Comparison of ENCODE assay signal across 23 cellular contexts in the genomic region with DNA sequence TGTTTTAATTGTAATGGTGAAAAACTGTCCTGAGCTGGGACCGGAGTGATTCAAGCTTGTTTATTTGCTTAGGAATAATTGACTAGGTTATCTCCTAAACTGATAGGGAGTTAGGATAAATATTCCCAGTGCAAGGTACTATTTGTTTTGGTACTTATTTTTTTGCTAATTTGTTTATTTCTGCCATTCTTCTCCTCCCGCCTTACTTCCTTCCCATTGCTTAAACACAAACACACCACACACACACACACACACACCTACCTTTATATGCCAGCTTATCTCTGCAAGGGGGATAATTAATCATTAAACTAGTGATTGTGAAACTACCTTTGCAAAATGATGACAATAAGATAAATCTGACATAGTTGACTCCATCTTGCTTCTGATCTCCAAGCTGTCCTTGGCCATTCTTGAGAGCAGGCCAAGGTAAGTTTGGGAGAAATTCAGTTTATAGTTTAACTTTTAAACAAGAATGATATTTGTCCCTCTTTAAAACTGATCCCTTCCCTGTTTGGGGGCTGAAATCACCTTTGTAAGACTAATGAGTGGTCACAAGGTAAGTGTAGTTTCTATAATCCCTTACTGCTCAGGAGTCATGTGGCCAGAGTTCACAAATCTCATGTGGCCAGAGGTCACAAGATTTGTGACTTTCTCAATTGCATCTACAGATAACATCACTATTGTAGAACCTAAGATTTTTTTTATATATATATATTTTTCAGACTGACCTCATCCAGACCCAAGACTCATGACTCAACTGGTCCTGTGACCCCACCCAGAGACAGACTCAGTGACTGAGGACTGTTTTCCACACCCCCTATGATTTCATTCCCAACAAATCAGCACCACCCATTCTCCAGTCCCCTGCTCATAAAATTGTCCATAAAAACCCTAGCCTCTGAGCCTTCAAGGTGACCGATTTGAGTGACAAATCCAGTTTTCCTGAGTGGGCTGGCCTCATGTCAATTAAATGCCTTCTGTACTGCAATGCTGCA.
"Had no signal": no experiment of that assay in that cellular context is flagged by ENCODE, and none has a peak within 500 bp of the region (broad histone marks: within the 10 kb centered on the region; RNA-seq: fewer than 3 reads in every experiment).

No MANE protein-coding gene starts in this region.

- H3K4me2 ChIP-seq: neural progenitor cell had no signal

- H3K27me3 ChIP-seq: esophagus squamous epithelium, gastrocnemius medialis, neural progenitor cell, right atrium auricular region, upper lobe of right lung had no signal

- H3K4me1 ChIP-seq: esophagus squamous epithelium, gastrocnemius medialis, lower lobe of right lung, neural progenitor cell, prostate gland, right atrium auricular region, upper lobe of right lung had no signal

- ATAC-seq: activated CD4-positive, alpha-beta T cell treated with anti-CD3 and anti-CD28 coated beads for 36 hours; gastrocnemius medialis; left cardiac atrium; lower lobe of right lung; naive thymus-derived CD4-positive, alpha-beta T cell; stimulated activated naive CD8-positive, alpha-beta T cell treated with anti-CD3 and anti-CD28 coated beads, Interleukin-15, Interleukin-2, amounts not matched to agents 100 U/mL and 50 U/mL, for 24 hours; upper lobe of right lung had no signal

- H3K4me3 ChIP-seq: coronary artery, esophagus squamous epithelium, gastrocnemius medialis, lower lobe of right lung, neural progenitor cell, prostate gland, right atrium auricular region, upper lobe of right lung had no signal

- H2AFZ ChIP-seq: neural progenitor cell had no signal

- H3K27ac ChIP-seq: coronary artery, esophagus squamous epithelium, gastrocnemius medialis, lower lobe of right lung, neural progenitor cell, prostate gland, right atrium auricular region, upper lobe of right lung had no signal

- H3K36me3 ChIP-seq: esophagus squamous epithelium, gastrocnemius medialis, lower lobe of right lung, neural progenitor cell, prostate gland, right atrium auricular region, upper lobe of right lung had no signal

- H3K9me3 ChIP-seq: gastrocnemius medialis, lower lobe of right lung, prostate gland, right atrium auricular region, upper lobe of right lung had no signal

- DNase-seq: activated B cell treated with CpG ODN at 0.5 μM for 24 hours; activated CD4-positive, alpha-beta T cell treated with anti-CD3 and anti-CD28 coated beads for 36 hours; activated CD4-positive, alpha-beta T cell treated with anti-CD3 and anti-CD28 coated beads, Interleukin-2, amount 50 U/mL, for 4 hours; activated CD8-positive, alpha-beta memory T cell treated with anti-CD3 and anti-CD28 coated beads for 24 hours; activated CD8-positive, alpha-beta memory T cell treated with anti-CD3 and anti-CD28 coated beads, Interleukin-2, amount 50 U/mL, for 4 hours; activated naive CD4-positive, alpha-beta T cell; activated naive CD8-positive, alpha-beta T cell treated with anti-CD3 and anti-CD28 coated beads for 36 hours; activated T-cell treated with anti-CD3 and anti-CD28 coated beads, Interleukin-2, amount 50 U/mL, for 24 hours; amniotic stem cell; esophagus squamous epithelium; gastrocnemius medialis; left cardiac atrium; lower lobe of right lung; mesendoderm; naive thymus-derived CD4-positive, alpha-beta T cell; stimulated activated CD4-positive, alpha-beta T cell treated with anti-CD3 and anti-CD28 coated beads, Interleukin-12 subunit alpha, Interleukin-12 subunit beta, amount 100 ng/mL, for 4 hours; stimulated activated CD4-positive, alpha-beta T cell treated with anti-CD3 and anti-CD28 coated beads, Interleukin-4, amount 100 ng/mL, for 4 hours; stimulated activated naive CD8-positive, alpha-beta T cell treated with anti-CD3 and anti-CD28 coated beads, Interleukin-15, Interleukin-2, amounts not matched to agents 100 U/mL and 50 U/mL, for 24 hours; upper lobe of right lung had no signal
